Comparison of ENCODE assay signal across 1 cellular context in genomic region chr2:157321514-157321913, GRCh38.
A peak's percentile ranks its signal among the peaks of the same experiment; 100 is the strongest.
TF ChIP-seq lines count a peak whose summit lies in the region.

No MANE protein-coding gene starts in this region.

TF ChIP-seq in K562, 482 proteins besides CTCF, POLR2A, EP300 and RAD21:
- TF ChIP-seq HDAC2 (IDR thresholded peaks at IDR 0.05) (no peak), IRF9 (tag; IDR thresholded peaks at IDR 0.05) (no peak), MCM3 (IDR thresholded peaks at IDR 0.05) (no peak), CBX3 (IDR thresholded peaks at IDR 0.05; ENCODE audit: borderline replicate concordance in 1 of 2, low read length in 2 of 2) (no peak), CEBPB (tag; IDR thresholded peaks at IDR 0.05) (peak; percentile 12; the same call in 1 of the 2 replicates), SAFB (IDR thresholded peaks at IDR 0.05; ENCODE audit: borderline replicate concordance, low read depth, low read length) (no peak), ZNF174 (CRISPR knock-in tag; IDR thresholded peaks at IDR 0.05) (no peak), MLLT1 (IDR thresholded peaks at IDR 0.05) (0 out of 4 replicates have a peak, but pooled peaks of 1 of the 2 experiments have one; percentile 24)
